Comparison of ENCODE assay signal across 8 cellular contexts in the genomic region with DNA sequence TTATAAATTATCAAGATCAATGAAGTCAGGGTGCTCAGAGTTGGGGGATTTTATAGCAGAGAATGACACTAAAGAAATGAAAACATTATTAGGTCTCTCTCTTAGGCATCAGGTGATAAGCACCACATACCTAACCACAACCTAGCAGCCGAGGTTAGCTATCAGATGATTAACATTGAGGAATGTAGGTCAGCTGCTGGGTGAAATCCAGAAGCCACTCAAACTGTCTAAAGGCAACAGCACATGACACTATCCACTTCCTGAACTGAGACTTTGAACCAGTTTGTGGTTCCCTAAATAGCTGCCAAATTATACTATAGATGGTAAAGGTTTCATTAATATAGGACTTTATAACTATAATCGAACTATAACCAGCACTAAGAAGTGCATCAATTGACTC. TPM values are rescaled to one million over a fixed set of nuclear protein-coding genes. Genes with fewer than 3 reads are reported as not detected.
DNase-seq lines count a peak whose midpoint lies in the region; ATAC-seq and TF ChIP-seq lines count a peak whose summit lies in the region.
"Had no signal": no experiment of that assay in that cellular context is flagged by ENCODE, and none has a peak within 500 bp of the region (broad histone marks: within the 10 kb centered on the region; RNA-seq: fewer than 3 reads in every experiment).

No MANE protein-coding gene starts in this region.

- H3K4me1 ChIP-seq in psoas muscle (peaks cover 45% of the 10 kb centered on the region), gastrocnemius medialis (peaks cover 18% of the 10 kb centered on the region in 2 donors)

- ATAC-seq in psoas muscle (peak in 2 of 4 donors; percentile 48 to 65), gastrocnemius medialis (no peak), HG02763 (IDR thresholded peaks at IDR 0.05; ENCODE audit: unreplicated experiment) (no peak)

- H3K9me3 ChIP-seq in psoas muscle (no peaks in the 10 kb centered on the region), gastrocnemius medialis (no peaks in the 10 kb centered on the region)

- in situ Hi-C loops in gastrocnemius medialis (cut with MboI; ENCODE audit: low sequenced_read_pairs in 4 of 4): loop anchor here in 2 of 4 donors (10.0 kb wide), 1 partner anchor 112 kb away; a partner anchor contains a TSS

- no peak for TF ChIP-seq POLR2A in gastrocnemius medialis (IDR thresholded peaks at IDR 0.05)

- peaks cover 0 to 10% of the 10 kb centered on the region in 2 donors for H3K36me3 ChIP-seq in psoas muscle (ENCODE audit: insufficient read depth in 1 of 2, low read depth in 1 of 2)
- H3K36me3 ChIP-seq in gastrocnemius medialis: peaks cover 0 to 10% of the 10 kb centered on the region in 2 donors

- H3K27ac ChIP-seq in psoas muscle (peak overlapping the region; percentile 56), gastrocnemius medialis (peak overlapping the region in 1 of 4 donors; percentile 26)

- peaks cover 5% of the 10 kb centered on the region for H3K36me3 Mint-ChIP-seq in chondrocyte (ENCODE audit: low read depth)

- H3K27me3 Mint-ChIP-seq in chondrocyte (ENCODE audit: low read depth): no peaks in the 10 kb centered on the region

- H3K27ac Mint-ChIP-seq in chondrocyte (ENCODE audit: unreplicated experiment): peak overlapping the region; percentile 99

- no peaks in the 10 kb centered on the region for H3K9me3 Mint-ChIP-seq in chondrocyte (ENCODE audit: low read depth)

- DNase-seq in HCEC 1CT (peak; percentile 83), RPMI7951 (ENCODE audit: low read depth) (peak; percentile 80), chondrocyte (ENCODE audit: low spot score) (no peak), psoas muscle (no peak), gastrocnemius medialis (no peak), NCI-H187 treated with DMSO at 0.1 percent for 48 hours (lab: John Stamatoyannopoulos, UW) (no peak)
- DNase-seq: NCI-H510A treated with DMSO at 0.1 percent for 48 hours had no signal

- no peak overlapping the region for H3K4me3 Mint-ChIP-seq in chondrocyte (ENCODE audit: unreplicated experiment)

- intact Hi-C loops in psoas muscle (cut with DNase I) (no loop called here), gastrocnemius medialis (cut with DNase I; ENCODE audit: low total_unique reads) (no loop called here)

- H3K4me3 ChIP-seq in psoas muscle (no peak overlapping the region), gastrocnemius medialis (no peak overlapping the region)

- 55 to 67% (median 57%) methylated on average over 2 of the region's 2 CpGs for WGBS in psoas muscle, 3 donors

- no peaks in the 10 kb centered on the region for H3K27me3 ChIP-seq in psoas muscle (ENCODE audit: insufficient read depth in 3 of 3, low read length in 2 of 3)
- H3K27me3 ChIP-seq in gastrocnemius medialis: no peaks in the 10 kb centered on the region

- peaks cover 63% of the 10 kb centered on the region for H3K4me1 Mint-ChIP-seq in chondrocyte (ENCODE audit: low read depth)

- TF ChIP-seq CTCF in chondrocyte (IDR thresholded peaks at IDR 0.05) (no peak), psoas muscle (IDR thresholded peaks at IDR 0.05) (no peak), gastrocnemius medialis (IDR thresholded peaks at IDR 0.05 in 4 of 5, conservative IDR thresholded peaks at IDR 0.05 in 1 of 5) (no peak)

RNA-seq across cellular contexts. Expression of a gene that starts 4.7 kb away (rescaled TPM):
- 10.1 and 11.5 TPM in 2 replicates for total RNA-seq in RPMI7951 (2014; rRNA removed; shearing (Covaris generic))
- 23.3 to 28.9 TPM (median 24.5 TPM) in 3 replicates for total RNA-seq in chondrocyte
- 10 to 100 TPM; 11.9 to 19.9 (median 16.0) TPM for total RNA-seq in psoas muscle
- polyA plus RNA-seq in psoas muscle: 1 to 10 TPM; 4.4 to 5.8 (median 5.5) TPM
- total RNA-seq in gastrocnemius medialis: 10 to 100 TPM; 18.7 to 30.3 (median 24.0) TPM

Comparison
In these comparisons a context has a peak if more than half of its experiments do, and no peak if none do; other contexts are left out.
1. DNase-seq: peak in HCEC 1CT (single experiment) and RPMI7951 (single experiment); none in chondrocyte (single experiment), psoas muscle (0 of 2), gastrocnemius medialis (0 of 2) and NCI-H187 treated with DMSO at 0.1 percent for 48 hours (single experiment).